Comparison of ENCODE assay signal across 24 cellular contexts in genomic region chr11:23023319-23023718, GRCh38.
DNase-seq lines count a peak whose midpoint lies in the region; ATAC-seq, FAIRE-seq and TF ChIP-seq lines count a peak whose summit lies in the region.
"Had no signal": no experiment of that assay in that cellular context is flagged by ENCODE, and none has a peak within 500 bp of the region (broad histone marks: within the 10 kb centered on the region; RNA-seq: fewer than 3 reads in every experiment).

No MANE protein-coding gene starts in this region.

- peak overlapping the region; percentile 41; the same call in 1 of the 2 replicates for H3K27ac ChIP-seq in IMR-90 (ENCODE audit: insufficient read depth, low read length)
- no peak overlapping the region for H3K27ac ChIP-seq in H1 (ENCODE audit: low read depth, low read length)
- no peak overlapping the region for H3K27ac ChIP-seq in esophagus muscularis mucosa (replicated peaks in 1 of 4)

- no peak for TF ChIP-seq RAD21 in IMR-90 (IDR thresholded peaks at IDR 0.05; ENCODE audit: low read length)
- no peak for TF ChIP-seq RAD21 in H1 (IDR thresholded peaks at IDR 0.05 in 1 of 2, conservative IDR thresholded peaks at IDR 0.05 in 1 of 2; ENCODE audit: low read depth in 2 of 2, low read length in 2 of 2)

- dilution Hi-C loops in IMR-90 (cut with HindIII; ENCODE audit: low sequenced_read_pairs, unreplicated experiment), result no loop called here

- H3K23ac ChIP-seq in IMR-90 (ENCODE audit: low read depth, low read length), result peak overlapping the region; percentile 18; the same call in 1 of the 2 replicates
- no peak overlapping the region for H3K23ac ChIP-seq in H1 (ENCODE audit: insufficient read length)

- H4K91ac ChIP-seq in IMR-90 (ENCODE audit: insufficient read depth, low read depth, low read length) (peak overlapping the region; percentile 81), H1 (replicated peaks; ENCODE audit: insufficient read length, low read length) (no peak overlapping the region)

- WGBS in IMR-90 (ENCODE audit: extremely low coverage in 2 of 2, insufficient read length in 1 of 2), 2 experiments, result no CpG with 5 or more reads among the region's 2 CpGs
- WGBS in H1 (ENCODE audit: extremely low coverage in 1 of 2, insufficient coverage in 1 of 2, insufficient read length in 1 of 2, insufficient replicate concordance in 2 of 2, low coverage in 1 of 2, low lambda C conversion rate in 2 of 2, missing lambda C conversion rate in 1 of 2), 2 experiments, result 89% methylated on average over 2 of the region's 2 CpGs; no CpG with 5 or more reads in 1 of the 2 experiments
- WGBS in esophagus muscularis mucosa, result 84% methylated on average over 2 of the region's 2 CpGs

- TF ChIP-seq EP300 in H1 (IDR thresholded peaks at IDR 0.05; ENCODE audit: borderline replicate concordance in 1 of 2, low read depth in 2 of 2, low read length in 2 of 2), result no peak
- TF ChIP-seq EP300 in esophagus muscularis mucosa (IDR thresholded peaks at IDR 0.05), result no peak

- H3K18ac ChIP-seq in IMR-90 (ENCODE audit: low read depth, low read length) (peak overlapping the region; percentile 69), H1 (ENCODE audit: extremely low read depth, low read length) (no peak overlapping the region)

- peak overlapping the region; percentile 75; the same call in 1 of the 2 replicates for H2AK5ac ChIP-seq in IMR-90 (ENCODE audit: low read depth, low read length)
- H2AK5ac ChIP-seq in H1 (ENCODE audit: low read depth, low read length), result no peak overlapping the region

- H4K8ac ChIP-seq in IMR-90 (ENCODE audit: low read depth in 2 of 2, low read length in 2 of 2) (peak overlapping the region; percentile 50 to 86; a peak in 3 of 4 replicates), H1 (ENCODE audit: extremely low read depth, insufficient read depth, low read length) (no peak overlapping the region)

- H2AFZ ChIP-seq in IMR-90 (replicated peaks; ENCODE audit: low read length, poor library complexity), result peak overlapping the region; percentile 4
- peak overlapping the region; percentile 66; the same call in 1 of the 2 replicates for H2AFZ ChIP-seq in H1 (ENCODE audit: low read length)

- in situ Hi-C loops in IMR-90 (cut with MboI; ENCODE audit: low sequenced_read_pairs), result loop anchor here (10.0 to 25.0 kb wide), 2 partner anchors 91 to 1364 kb away; no protein-coding TSS in a partner anchor
- in situ Hi-C loops in GM13976 (cut with MboI; ENCODE audit: low sequenced_read_pairs, unreplicated experiment), result no loop called here

- peaks cover 0 to 4% of the 10 kb centered on the region in 2 experiments; a peak in 1 of 4 replicates for H3K79me1 ChIP-seq in IMR-90 (ENCODE audit: low read depth in 1 of 2, low read length in 2 of 2)
- H3K79me1 ChIP-seq in H1 (ENCODE audit: low read depth, low read length), result no peaks in the 10 kb centered on the region

- H2BK120ac ChIP-seq in IMR-90 (ENCODE audit: low read depth, low read length), result peak overlapping the region; percentile 76
- no peak overlapping the region for H2BK120ac ChIP-seq in H1 (replicated peaks; ENCODE audit: low read depth, low read length)

- intact Hi-C loops in IMR-90 (cut with micrococcal nuclease), result loop anchor here (10.0 kb wide), 2 partner anchors 521 to 1471 kb away; partner anchors contain the start of gene LUZP2
- intact Hi-C loops in esophagus muscularis mucosa (cut with DNase I), result no loop called here

- peak overlapping the region; percentile 89; the same call in 2 of the 3 replicates for H2BK15ac ChIP-seq in IMR-90 (ENCODE audit: low read depth, low read length)
- H2BK15ac ChIP-seq in H1 (ENCODE audit: low read length), result no peak overlapping the region

- H3K14ac ChIP-seq in IMR-90 (replicated peaks; ENCODE audit: low read depth, low read length) (peak overlapping the region; percentile 61), H1 (ENCODE audit: insufficient read length) (no peak overlapping the region)

- H3K9ac ChIP-seq in IMR-90 (ENCODE audit: low read depth, low read length) (0 out of 2 replicates have a peak overlapping the region, but pooled peaks have one; percentile 3), H1 (replicated peaks in 1 of 4; ENCODE audit: extremely low read depth in 1 of 4, low read depth in 3 of 4, low read length in 3 of 4) (no peak overlapping the region)

- no peak for TF ChIP-seq CTCF in IMR-90 (conservative IDR thresholded peaks at IDR 0.05; ENCODE audit: low read depth, low read length)
- TF ChIP-seq CTCF in H1 (IDR thresholded peaks at IDR 0.05; ENCODE audit: control extremely low read depth in 1 of 3, insufficient read depth in 1 of 3, low read depth in 1 of 3, low read length in 3 of 3), result no peak
- TF ChIP-seq CTCF in GM13976 (IDR thresholded peaks at IDR 0.05; ENCODE audit: borderline replicate concordance, control extremely low read depth, extremely low read depth, insufficient read depth, missing control alignments), result no peak
- no peak for TF ChIP-seq CTCF in esophagus muscularis mucosa (IDR thresholded peaks at IDR 0.05)

- no peak for FAIRE-seq in H1 (lab: Jason Lieb, UNC)
- FAIRE-seq: G401.6, K562 had no signal

- H3K9me3 ChIP-seq in IMR-90 (ENCODE audit: control insufficient read depth, insufficient read depth, low read length) (no peaks in the 10 kb centered on the region), H1 (ENCODE audit: insufficient read depth in 2 of 2, low read depth in 1 of 2, low read length in 1 of 2) (no peaks in the 10 kb centered on the region), esophagus muscularis mucosa (no peaks in the 10 kb centered on the region)
- H3K9me3 ChIP-seq: HAP-1 had no signal

- H3K56ac ChIP-seq in IMR-90 (ENCODE audit: extremely low read depth, insufficient read depth, low read length) (0 out of 2 replicates have a peak overlapping the region, but pooled peaks have one; percentile 13), H1 (replicated peaks; ENCODE audit: insufficient read length, low read depth, low read length) (no peak overlapping the region)

- no peak overlapping the region for H2AK9ac ChIP-seq in IMR-90 (replicated peaks; ENCODE audit: low read depth, low read length, poor library complexity)

- POLR2A ChIA-PET in IMR-90 (lab: Charles Lee; ENCODE audit: unreplicated experiment), result no interaction called here
- POLR2A ChIA-PET in H1 (lab: Charles Lee; ENCODE audit: partially characterized antibody), result no interaction called here

- 0 out of 2 replicates have a peak, but pooled peaks cover 3% of the 10 kb centered on the region for H3K4me1 ChIP-seq in IMR-90 (ENCODE audit: control insufficient read depth, insufficient read depth, low read length)
- H3K4me1 ChIP-seq in H1 (replicated peaks in 1 of 4; ENCODE audit: control insufficient read depth in 3 of 4, insufficient read depth in 4 of 4, low read length in 3 of 4), result no peaks in the 10 kb centered on the region
- H3K4me1 ChIP-seq in esophagus muscularis mucosa, result no peaks in the 10 kb centered on the region
- H3K4me1 ChIP-seq: HAP-1 had no signal

- H3K4ac ChIP-seq in IMR-90 (ENCODE audit: low read depth, low read length) (peak overlapping the region; percentile 93), H1 (replicated peaks; ENCODE audit: insufficient read length, low read depth, low read length) (no peak overlapping the region)

- H4K5ac ChIP-seq in IMR-90 (ENCODE audit: low read depth, low read length) (peak overlapping the region; percentile 98), H1 (ENCODE audit: insufficient read length, low read depth, low read length) (no peak overlapping the region)

- H3K4me2 ChIP-seq in IMR-90 (ENCODE audit: low read depth, low read length), result no peak overlapping the region
- no peak overlapping the region for H3K4me2 ChIP-seq in H1 (ENCODE audit: insufficient read depth in 1 of 2, low read depth in 2 of 2, low read length in 2 of 2)

- H3K36me3 ChIP-seq in IMR-90 (ENCODE audit: control insufficient read depth, insufficient read depth, low read length), result no peaks in the 10 kb centered on the region
- H3K36me3 ChIP-seq in H1 (ENCODE audit: control insufficient read depth in 2 of 4, insufficient read depth in 4 of 4, low read length in 3 of 4), result no peaks in the 10 kb centered on the region
- H3K36me3 ChIP-seq in esophagus muscularis mucosa, result no peaks in the 10 kb centered on the region
- H3K36me3 ChIP-seq: HAP-1 had no signal

- no TSS peak for BruUV-seq in IMR-90 (replicated peaks; lab: Mats Ljungman, UMichigan)

- H3K9me1 ChIP-seq in IMR-90 (ENCODE audit: insufficient read depth, low read length), result peaks cover 4% of the 10 kb centered on the region; the same call in 1 of the 2 replicates

- no peaks in the 10 kb centered on the region for H3K27me3 ChIP-seq in IMR-90 (ENCODE audit: control insufficient read depth, insufficient read depth, low read length)
- no peaks in the 10 kb centered on the region for H3K27me3 ChIP-seq in H1 (replicated peaks in 1 of 4; ENCODE audit: control insufficient read depth in 3 of 4, extremely low read depth in 1 of 4, insufficient read depth in 3 of 4, low read length in 3 of 4)
- H3K27me3 ChIP-seq in esophagus muscularis mucosa, result no peaks in the 10 kb centered on the region

- H3K4me3 ChIP-seq in IMR-90 (ENCODE audit: insufficient read depth, low read depth, low read length), result no peak overlapping the region
- H3K4me3 ChIP-seq in H1 (ENCODE audit: extremely low read depth in 1 of 4, insufficient read depth in 2 of 4, low read depth in 3 of 4, low read length in 4 of 4), result no peak overlapping the region
- H3K4me3 ChIP-seq in esophagus muscularis mucosa, result no peak overlapping the region
- H3K4me3 ChIP-seq: HAP-1, K562 had no signal

- H2BK12ac ChIP-seq in H1 (ENCODE audit: low read depth, low read length), result no peak overlapping the region

- CTCF ChIA-PET in IMR-90 (lab: Yijun Ruan, JAX) (interaction anchor here (1.6 kb wide), 1 partner anchor 91 kb away, joined by 3 read pairs; no protein-coding TSS in a partner anchor), H1 (lab: Charles Lee; ENCODE audit: partially characterized antibody) (interaction anchor here (0.8 to 3.4 kb wide), 7 partner anchors 12 to 1363 kb away, joined by 3 to 7 read pairs (median 4); no protein-coding TSS in a partner anchor)

- H2BK20ac ChIP-seq in IMR-90 (ENCODE audit: low read depth, low read length), result peak overlapping the region; percentile 97
- no peak overlapping the region for H2BK20ac ChIP-seq in H1 (ENCODE audit: low read length)

- ATAC-seq in HG02588 (IDR thresholded peaks at IDR 0.05; ENCODE audit: unreplicated experiment) (peak; percentile 37), IMR-90 (ENCODE audit: low read depth) (no peak), HG03521 (IDR thresholded peaks at IDR 0.05; ENCODE audit: unreplicated experiment) (no peak)
- ATAC-seq: K562, SK-N-SH treated with all-trans-retinoic acid at 6 μM for 48 hours, T-cell had no signal

- no peaks in the 10 kb centered on the region for H3K23me2 ChIP-seq in H1 (ENCODE audit: low read depth, low read length)

- H2BK5ac ChIP-seq in IMR-90 (ENCODE audit: low read depth, low read length, poor library complexity, severe bottlenecking) (peak overlapping the region; percentile 13), H1 (ENCODE audit: low read depth, low read length) (no peak overlapping the region)

- DNase-seq in IMR-90 (peak; percentile 2), H1 (ENCODE audit: low read depth in 1 of 2, low spot score in 2 of 2) (no peak), SIG-M5 (lab: John Stamatoyannopoulos, UW) (no peak), GM13976 (ENCODE audit: low spot score) (no peak), esophagus muscularis mucosa (ENCODE audit: extremely low spot score) (no peak)
- DNase-seq: ACHN; AML-193; DND-41; MV-4-11; NCI-H1417; NCI-H187; NCI-H2107; NCI-H510A; NCI-H748 treated with DMSO at 0.1 percent for 48 hours; NK-92 treated with Interleukin-12 subunit alpha and Interleukin-12 subunit beta, amount 100 ng/mL, for 24 hours; RPMI8226; SHP77 treated with DMSO at 0.1 percent for 48 hours; T-cell had no signal

- H3K79me2 ChIP-seq in H1 (ENCODE audit: control insufficient read depth in 1 of 2, insufficient read depth in 2 of 2, low read length in 2 of 2), result no peaks in the 10 kb centered on the region

- no peaks in the 10 kb centered on the region for H4K20me1 ChIP-seq in IMR-90 (ENCODE audit: insufficient read depth, low read length)
- no peaks in the 10 kb centered on the region for H4K20me1 ChIP-seq in H1 (replicated peaks in 1 of 2; ENCODE audit: control insufficient read depth in 1 of 2, insufficient read depth in 2 of 2, low read length in 2 of 2)

- TF ChIP-seq POLR2A in IMR-90 (IDR thresholded peaks at IDR 0.05; ENCODE audit: low read depth, low read length), result no peak
- no peak for TF ChIP-seq POLR2A in H1 (IDR thresholded peaks at IDR 0.05; ENCODE audit: control extremely low read depth in 1 of 2, low read depth in 2 of 2, low read length in 2 of 2)
- TF ChIP-seq POLR2A in esophagus muscularis mucosa (IDR thresholded peaks at IDR 0.05; ENCODE audit: low read depth), result no peak
